ENCODE assay signal across 13 cellular contexts in genomic region chr18:61955644-61956043, GRCh38.
DNase-seq lines count a peak whose midpoint lies in the region; ATAC-seq, FAIRE-seq and TF ChIP-seq lines count a peak whose summit lies in the region.
"Had no signal": no experiment of that assay in that cellular context is flagged by ENCODE, and none has a peak within 500 bp of the region (broad histone marks: within the 10 kb centered on the region; RNA-seq: fewer than 3 reads in every experiment).

No MANE protein-coding gene starts in this region.

- H3K27ac Mint-ChIP-seq in activated naive CD8-positive, alpha-beta T cell treated with anti-CD3 and anti-CD28 coated beads, Interleukin-2, amount 50 U/mL, for 24 hours = no peak overlapping the region
- H3K27ac Mint-ChIP-seq: endodermal cell had no signal

- DNase-seq in GM12892 (ENCODE audit: insufficient read length) = no peak
- peak; percentile 62 for DNase-seq in NB4 (ENCODE audit: low read depth)
- DNase-seq in activated naive CD8-positive, alpha-beta T cell treated with anti-CD3 and anti-CD28 coated beads, Interleukin-2, amount 50 U/mL, for 24 hours = no peak
- no peak for DNase-seq in DMS 273 (lab: John Stamatoyannopoulos, UW; ENCODE audit: unreplicated experiment)
- DNase-seq in activated CD4-positive, alpha-beta T cell treated with anti-CD3 and anti-CD28 coated beads for 48 hours = no peak
- DNase-seq in NCI-H524 (lab: John Stamatoyannopoulos, UW) = no peak
- DNase-seq: anterior cingulate cortex, endodermal cell, NCI-H510A treated with DMSO at 0.1 percent for 48 hours had no signal

- H3K4me1 Mint-ChIP-seq in activated naive CD8-positive, alpha-beta T cell treated with anti-CD3 and anti-CD28 coated beads, Interleukin-2, amount 50 U/mL, for 24 hours = peaks cover 34% of the 10 kb centered on the region

- peak; percentile 91 for FAIRE-seq in GM12892 (lab: Jason Lieb, UNC)

- no peak for TF ChIP-seq CTCF in NB4 (IDR thresholded peaks at IDR 0.05; ENCODE audit: low read depth, low read length)

- no peaks in the 10 kb centered on the region for H3K9me3 Mint-ChIP-seq in activated naive CD8-positive, alpha-beta T cell treated with anti-CD3 and anti-CD28 coated beads, Interleukin-2, amount 50 U/mL, for 24 hours
- H3K9me3 Mint-ChIP-seq: endodermal cell had no signal

- H3K36me3 Mint-ChIP-seq in activated naive CD8-positive, alpha-beta T cell treated with anti-CD3 and anti-CD28 coated beads, Interleukin-2, amount 50 U/mL, for 24 hours (ENCODE audit: low read depth) = no peaks in the 10 kb centered on the region

- H3K27me3 Mint-ChIP-seq in activated naive CD8-positive, alpha-beta T cell treated with anti-CD3 and anti-CD28 coated beads, Interleukin-2, amount 50 U/mL, for 24 hours = peaks cover 29% of the 10 kb centered on the region

- ATAC-seq in GM19467 (IDR thresholded peaks at IDR 0.05; ENCODE audit: unreplicated experiment) (peak; percentile 45), HG03066 (IDR thresholded peaks at IDR 0.05; ENCODE audit: low read depth, unreplicated experiment) (peak; percentile 49)
- no peak for ATAC-seq in activated naive CD8-positive, alpha-beta T cell treated with anti-CD3 and anti-CD28 coated beads, Interleukin-2, amount 50 U/mL, for 24 hours
- ATAC-seq: sciatic nerve had no signal

- no peak overlapping the region for H3K4me3 ChIP-seq in NB4 (ENCODE audit: low read depth, low read length)
- H3K4me3 ChIP-seq: vagina had no signal

- TF ChIP-seq POLR2A in GM12892 (IDR thresholded peaks at IDR 0.05; ENCODE audit: low read depth, low read length) (no peak), NB4 (IDR thresholded peaks at IDR 0.05; ENCODE audit: extremely low read depth, insufficient read length) (no peak)

- H3K4me3 Mint-ChIP-seq in activated naive CD8-positive, alpha-beta T cell treated with anti-CD3 and anti-CD28 coated beads, Interleukin-2, amount 50 U/mL, for 24 hours = no peak overlapping the region
- H3K4me3 Mint-ChIP-seq: endodermal cell had no signal
